Comparison of ENCODE assay signal across 8 cellular contexts in the genomic region with DNA sequence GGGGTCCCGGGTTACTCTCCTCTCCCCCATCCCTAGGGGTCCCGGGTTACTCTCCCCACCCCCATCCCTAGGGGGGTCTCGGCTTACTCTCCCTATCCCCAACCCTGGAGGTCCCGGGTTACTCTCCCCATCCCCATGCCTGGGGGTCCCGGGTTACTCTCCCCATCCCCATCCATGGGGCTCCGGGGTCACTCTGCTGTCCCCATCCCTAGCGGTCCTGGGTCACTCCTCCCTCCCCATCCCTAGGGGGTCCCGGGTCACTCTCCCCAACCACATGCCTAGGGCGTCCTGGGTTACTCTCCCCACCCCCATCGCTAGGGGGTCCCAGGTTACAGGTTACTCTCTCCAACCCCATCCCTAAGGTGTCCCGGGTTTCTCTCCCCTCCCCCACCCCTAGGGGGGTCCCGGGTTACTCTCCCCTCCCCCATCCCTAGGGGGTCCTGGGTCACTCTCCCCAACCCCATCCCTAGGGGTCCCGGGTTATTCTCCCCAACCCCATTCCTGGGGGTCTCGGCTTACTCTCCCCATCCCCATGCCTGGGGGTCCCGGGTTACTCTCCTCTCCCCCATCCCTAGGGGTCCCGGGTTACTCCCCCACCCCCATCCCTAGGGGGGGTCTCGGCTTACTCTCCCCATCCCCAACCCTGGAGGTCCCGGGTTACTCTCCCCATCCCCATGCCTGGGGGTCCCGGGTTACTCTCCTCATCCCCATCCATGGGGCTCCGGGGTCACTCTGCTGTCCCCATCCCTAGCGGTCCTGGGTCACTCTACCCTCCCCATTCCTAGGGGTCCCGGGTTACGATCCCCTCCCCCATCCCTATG. TPM values are rescaled to one million over a fixed set of nuclear protein-coding genes. Genes with fewer than 3 reads are reported as not detected.
A peak's percentile ranks its signal among the peaks of the same experiment; 100 is the strongest.
DNase-seq lines count a peak whose midpoint lies in the region; ATAC-seq, FAIRE-seq and TF ChIP-seq lines count a peak whose summit lies in the region.

No MANE protein-coding gene starts in this region.

- H2AFZ ChIP-seq in neural cell (ENCODE audit: low read depth, low read length): no peak overlapping the region

- ATAC-seq in GM18861 (IDR thresholded peaks at IDR 0.05; ENCODE audit: unreplicated experiment): no peak

- H3K27me3 Mint-ChIP-seq in endothelial cell (ENCODE audit: unreplicated experiment): peaks cover 18% of the 10 kb centered on the region

- peak overlapping the region; percentile 80 for H3K9ac ChIP-seq in neural cell (ENCODE audit: low read length)

- peaks cover 20% of the 10 kb centered on the region for H3K9me3 Mint-ChIP-seq in endothelial cell (ENCODE audit: unreplicated experiment)

- H3K36me3 Mint-ChIP-seq in endothelial cell (ENCODE audit: low read depth, unreplicated experiment): peaks cover 33% of the 10 kb centered on the region

- peak overlapping the region; percentile 75 to 98 (median 89) for H3K4me3 ChIP-seq in Peyer's patch
- H3K4me3 ChIP-seq in neural cell (ENCODE audit: low read length): peak overlapping the region; percentile 96

- TF ChIP-seq CTCF in C4-2B (conservative IDR thresholded peaks at IDR 0.05): no peak
- TF ChIP-seq CTCF in Peyer's patch (IDR thresholded peaks at IDR 0.05): no peak
- TF ChIP-seq CTCF in endothelial cell (IDR thresholded peaks at IDR 0.05; ENCODE audit: unreplicated experiment): no peak
- no peak for TF ChIP-seq CTCF in neural cell (IDR thresholded peaks at IDR 0.05; ENCODE audit: poor library complexity, severe bottlenecking)

- H3K27me3 ChIP-seq in Peyer's patch: no peaks in the 10 kb centered on the region
- H3K27me3 ChIP-seq in neural cell (ENCODE audit: insufficient read depth, low read depth, low read length): no peaks in the 10 kb centered on the region

- TF ChIP-seq EP300 in neural cell (conservative IDR thresholded peaks at IDR 0.05; ENCODE audit: poor library complexity, severe bottlenecking): no peak

- H3K27ac ChIP-seq in C4-2B (peak overlapping the region; percentile 78), Peyer's patch (peak overlapping the region; percentile 78 to 95 (median 86)), neural cell (ENCODE audit: low read length) (peak overlapping the region; percentile 56)

- H3K4me3 Mint-ChIP-seq in endothelial cell (ENCODE audit: unreplicated experiment): peak overlapping the region; percentile 85

- peaks cover 10% of the 10 kb centered on the region for H3K4me1 Mint-ChIP-seq in endothelial cell (ENCODE audit: unreplicated experiment)

- H3K9me3 ChIP-seq in Peyer's patch (no peaks in the 10 kb centered on the region), neural cell (ENCODE audit: low read length) (no peaks in the 10 kb centered on the region)

- FAIRE-seq in GM12892 (lab: Jason Lieb, UNC): no peak

- no peaks in the 10 kb centered on the region for H3K9me2 ChIP-seq in neural cell (ENCODE audit: insufficient read depth, low read length)

- peaks cover 17% of the 10 kb centered on the region for H3K79me2 ChIP-seq in neural cell (replicated peaks; ENCODE audit: insufficient read depth, low read length)

- H3K4me2 ChIP-seq in neural cell (ENCODE audit: low read length): peak overlapping the region; percentile 48

- DNase-seq in Peyer's patch (peak; percentile 15 to 56 (median 47)), endothelial cell (ENCODE audit: low spot score) (peak; percentile 30), GM12892 (ENCODE audit: insufficient read length) (no peak), cerebellar nuclear complex (lab: John Stamatoyannopoulos, UW) (no peak)
- DNase-seq in stimulated activated naive CD4-positive, alpha-beta T cell treated with Interleukin-2 at 50 U/mL for 16 hours (lab: John Stamatoyannopoulos, UW): no peak

- no peak for TF ChIP-seq RAD21 in neural cell (conservative IDR thresholded peaks at IDR 0.05)

- H3K36me3 ChIP-seq in Peyer's patch (no peaks in the 10 kb centered on the region), neural cell (ENCODE audit: insufficient read depth, low read length) (no peaks in the 10 kb centered on the region)

- H3K4me1 ChIP-seq in Peyer's patch: peaks cover 0 to 17% (median 6%) of the 10 kb centered on the region in 4 donors

- TF ChIP-seq POLR2A in Peyer's patch (IDR thresholded peaks at IDR 0.05): no peak
- TF ChIP-seq POLR2A in GM12892 (IDR thresholded peaks at IDR 0.05; ENCODE audit: low read depth, low read length): no peak

- H4K20me1 ChIP-seq in neural cell (ENCODE audit: insufficient read depth): no peaks in the 10 kb centered on the region

- no peaks in the 10 kb centered on the region for H3F3A ChIP-seq in neural cell (ENCODE audit: insufficient read depth, low read length, poor library complexity, severe bottlenecking)

- no peak overlapping the region for H3K27ac Mint-ChIP-seq in endothelial cell (ENCODE audit: unreplicated experiment)

TF ChIP-seq in neural cell, 6 proteins besides CTCF, POLR2A, EP300 and RAD21:
- TF ChIP-seq SMC3 (conservative IDR thresholded peaks at IDR 0.05; ENCODE audit: poor library complexity) (no peak), POLR2AphosphoS5 (IDR thresholded peaks at IDR 0.05) (no peak), EZH2 (IDR thresholded peaks at IDR 0.05; ENCODE audit: borderline replicate concordance, insufficient read depth, low read length, poor library complexity, severe bottlenecking) (no peak), TAF1 (IDR thresholded peaks at IDR 0.05; ENCODE audit: low read depth) (no peak), MXI1 (conservative IDR thresholded peaks at IDR 0.05; ENCODE audit: poor library complexity, severe bottlenecking) (no peak)
- TF ChIP-seq, protein P1, sequence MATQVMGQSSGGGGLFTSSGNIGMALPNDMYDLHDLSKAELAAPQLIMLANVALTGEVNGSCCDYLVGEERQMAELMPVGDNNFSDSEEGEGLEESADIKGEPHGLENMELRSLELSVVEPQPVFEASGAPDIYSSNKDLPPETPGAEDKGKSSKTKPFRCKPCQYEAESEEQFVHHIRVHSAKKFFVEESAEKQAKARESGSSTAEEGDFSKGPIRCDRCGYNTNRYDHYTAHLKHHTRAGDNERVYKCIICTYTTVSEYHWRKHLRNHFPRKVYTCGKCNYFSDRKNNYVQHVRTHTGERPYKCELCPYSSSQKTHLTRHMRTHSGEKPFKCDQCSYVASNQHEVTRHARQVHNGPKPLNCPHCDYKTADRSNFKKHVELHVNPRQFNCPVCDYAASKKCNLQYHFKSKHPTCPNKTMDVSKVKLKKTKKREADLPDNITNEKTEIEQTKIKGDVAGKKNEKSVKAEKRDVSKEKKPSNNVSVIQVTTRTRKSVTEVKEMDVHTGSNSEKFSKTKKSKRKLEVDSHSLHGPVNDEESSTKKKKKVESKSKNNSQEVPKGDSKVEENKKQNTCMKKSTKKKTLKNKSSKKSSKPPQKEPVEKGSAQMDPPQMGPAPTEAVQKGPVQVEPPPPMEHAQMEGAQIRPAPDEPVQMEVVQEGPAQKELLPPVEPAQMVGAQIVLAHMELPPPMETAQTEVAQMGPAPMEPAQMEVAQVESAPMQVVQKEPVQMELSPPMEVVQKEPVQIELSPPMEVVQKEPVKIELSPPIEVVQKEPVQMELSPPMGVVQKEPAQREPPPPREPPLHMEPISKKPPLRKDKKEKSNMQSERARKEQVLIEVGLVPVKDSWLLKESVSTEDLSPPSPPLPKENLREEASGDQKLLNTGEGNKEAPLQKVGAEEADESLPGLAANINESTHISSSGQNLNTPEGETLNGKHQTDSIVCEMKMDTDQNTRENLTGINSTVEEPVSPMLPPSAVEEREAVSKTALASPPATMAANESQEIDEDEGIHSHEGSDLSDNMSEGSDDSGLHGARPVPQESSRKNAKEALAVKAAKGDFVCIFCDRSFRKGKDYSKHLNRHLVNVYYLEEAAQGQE (IDR thresholded peaks at IDR 0.05; ENCODE audit: borderline replicate concordance): no peak

RNA-seq across cellular contexts. Expression of a gene that starts 0.8 kb away (rescaled TPM):
- total RNA-seq in Peyer's patch (10 to 100 TPM in 3 of 4 donors, 1 to 10 TPM in 1; 9.5 to 23.9 (median 15.1) TPM), endothelial cell (ENCODE audit: unreplicated experiment) (25.8 TPM)
- 21.5 and 25.9 TPM in 2 replicates for polyA plus RNA-seq in neural cell
- 18.9 and 19.5 TPM in 2 replicates for polyA minus RNA-seq in neural cell
- polyA plus RNA-seq in GM12892 (2012; ENCODE audit: missing spikeins): 23.3 TPM

RNA-seq across cellular contexts. Expression of a gene that starts 60.0 kb away (rescaled TPM):
- total RNA-seq in Peyer's patch (100 to 1,000 TPM; 201 to 361 (median 314) TPM), endothelial cell (ENCODE audit: unreplicated experiment) (488 TPM)
- polyA plus RNA-seq in neural cell: 180 and 184 TPM in 2 replicates
- 169 and 183 TPM in 2 replicates for polyA minus RNA-seq in neural cell
- 337 TPM for polyA plus RNA-seq in GM12892 (2012; ENCODE audit: missing spikeins)

Comparison
In these comparisons a context has a peak if more than half of its experiments do, and no peak if none do; other contexts are left out.
1. DNase-seq: peak in Peyer's patch (3 of 3) and endothelial cell (single experiment); none in stimulated activated naive CD4-positive, alpha-beta T cell treated with Interleukin-2 at 50 U/mL for 16 hours (single experiment), GM12892 (single experiment) and cerebellar nuclear complex (0 of 2).
2. Peak in every context shown above with its lines, with median percentiles within 50 percentile points of each other: H3K27ac ChIP-seq.